Comparison of ENCODE assay signal across 14 cellular contexts in the genomic region with DNA sequence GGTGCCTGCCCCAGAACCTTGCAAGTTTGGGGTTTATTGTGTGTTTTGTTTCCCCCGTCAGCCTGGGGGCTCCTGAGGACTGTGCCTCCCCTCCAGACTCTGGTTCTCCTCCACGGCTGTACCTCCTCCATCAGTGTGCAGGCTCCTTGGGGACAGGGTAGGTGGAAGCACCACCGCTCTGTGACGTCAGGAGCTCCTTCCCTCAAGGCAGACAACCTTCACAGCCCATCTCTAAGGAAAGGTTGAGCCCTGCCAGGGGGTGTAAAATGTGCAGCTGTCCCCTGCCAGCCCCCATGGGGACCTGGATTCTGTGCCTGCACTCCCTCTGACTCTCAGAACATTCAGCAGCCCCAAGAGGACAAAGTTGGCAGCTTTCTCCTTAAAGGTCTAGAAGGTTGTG. TPM values are rescaled to one million over a fixed set of nuclear protein-coding genes. Genes with fewer than 3 reads are reported as not detected.
DNase-seq lines count a peak whose midpoint lies in the region; ATAC-seq, FAIRE-seq and TF ChIP-seq lines count a peak whose summit lies in the region.
"Had no signal": no experiment of that assay in that cellular context is flagged by ENCODE, and none has a peak within 500 bp of the region (broad histone marks: within the 10 kb centered on the region; RNA-seq: fewer than 3 reads in every experiment).

No MANE protein-coding gene starts in this region.

- H3K79me2 ChIP-seq in astrocyte (ENCODE audit: insufficient read depth, low read length) (no peaks in the 10 kb centered on the region), osteoblast (ENCODE audit: insufficient read depth, low read length) (peaks cover 10% of the 10 kb centered on the region), mammary epithelial cell (ENCODE audit: insufficient read depth, low read length) (no peaks in the 10 kb centered on the region)

- no peak for DNase-seq in astrocyte (ENCODE audit: low read depth)
- no peak for DNase-seq in Right ventricle myocardium superior
- DNase-seq in osteoblast (ENCODE audit: insufficient read length, low spot score, missing footprints), result no peak
- DNase-seq in tibial nerve (ENCODE audit: low spot score in 2 of 2), result no peak
- no peak for DNase-seq in NCI-H2196 treated with DMSO at 0.1 percent for 48 hours (lab: John Stamatoyannopoulos, UW; ENCODE audit: unreplicated experiment)
- no peak for DNase-seq in mammary epithelial cell
- DNase-seq in NCI-H187 treated with DMSO at 0.1 percent for 48 hours (lab: John Stamatoyannopoulos, UW), result no peak
- DNase-seq: Caco-2, dermis blood vessel endothelial cell, NCI-H146, NCI-H774 had no signal

- H3K4me1 ChIP-seq in astrocyte (ENCODE audit: insufficient read depth, low read length), result peaks cover 38% of the 10 kb centered on the region
- H3K4me1 ChIP-seq in osteoblast (ENCODE audit: insufficient read depth, low read length), result peaks cover 58% of the 10 kb centered on the region
- peaks cover 0 to 66% (median 20%) of the 10 kb centered on the region in 4 donors for H3K4me1 ChIP-seq in tibial nerve
- peaks cover 10% of the 10 kb centered on the region for H3K4me1 ChIP-seq in mammary epithelial cell (ENCODE audit: insufficient read depth, low read length)
- H3K4me1 ChIP-seq: Caco-2 had no signal

- H3K27me3 Mint-ChIP-seq in astrocyte (ENCODE audit: low read depth, unreplicated experiment), result peaks cover 17% of the 10 kb centered on the region

- H3K9ac ChIP-seq in astrocyte (ENCODE audit: low read length) (peak overlapping the region; percentile 8), mammary epithelial cell (ENCODE audit: insufficient read depth, low read length) (no peak overlapping the region)

- H3K36me3 Mint-ChIP-seq in astrocyte (ENCODE audit: low read depth, unreplicated experiment), result no peaks in the 10 kb centered on the region

- TF ChIP-seq CTCF in astrocyte (IDR thresholded peaks at IDR 0.05; ENCODE audit: insufficient read depth, low read depth, low read length) (no peak), osteoblast (IDR thresholded peaks at IDR 0.05; ENCODE audit: extremely low read depth, low read depth, low read length) (no peak), tibial nerve (IDR thresholded peaks at IDR 0.05) (no peak), mammary epithelial cell (conservative IDR thresholded peaks at IDR 0.05 in 1 of 2, IDR thresholded peaks at IDR 0.05 in 1 of 2; ENCODE audit: extremely low read depth in 1 of 2, insufficient read depth in 1 of 2, low read depth in 1 of 2, low read length in 2 of 2) (no peak)

- peak overlapping the region; percentile 66 for H3K27ac Mint-ChIP-seq in astrocyte (ENCODE audit: unreplicated experiment)

- H4K20me1 ChIP-seq in astrocyte (ENCODE audit: insufficient read depth, low read length), result no peaks in the 10 kb centered on the region
- no peaks in the 10 kb centered on the region for H4K20me1 ChIP-seq in osteoblast (ENCODE audit: insufficient read depth, low read length)
- H4K20me1 ChIP-seq in mammary epithelial cell (ENCODE audit: insufficient read depth, low read length), result no peaks in the 10 kb centered on the region

- H3K27me3 ChIP-seq in astrocyte (ENCODE audit: insufficient read depth, low read length), result no peaks in the 10 kb centered on the region
- no peaks in the 10 kb centered on the region for H3K27me3 ChIP-seq in osteoblast (ENCODE audit: insufficient read depth, low read length)
- H3K27me3 ChIP-seq in tibial nerve, result no peaks in the 10 kb centered on the region
- no peaks in the 10 kb centered on the region for H3K27me3 ChIP-seq in mammary epithelial cell (ENCODE audit: insufficient read depth, low read length)

- no peak overlapping the region for H3K27ac ChIP-seq in astrocyte (ENCODE audit: low read depth, low read length)
- H3K27ac ChIP-seq in osteoblast (ENCODE audit: low read depth, low read length), result peak overlapping the region; percentile 97
- H3K27ac ChIP-seq in tibial nerve, result peak overlapping the region; percentile 64 to 86 (median 74)
- no peak overlapping the region for H3K27ac ChIP-seq in mammary epithelial cell (ENCODE audit: insufficient read depth, low read depth, low read length)

- H3K9me3 ChIP-seq in astrocyte (ENCODE audit: insufficient read depth, low read depth, low read length) (no peaks in the 10 kb centered on the region), osteoblast (ENCODE audit: low read depth, low read length) (no peaks in the 10 kb centered on the region), tibial nerve (no peaks in the 10 kb centered on the region), mammary epithelial cell (replicated peaks; ENCODE audit: insufficient read depth, low read length) (no peaks in the 10 kb centered on the region)
- H3K9me3 ChIP-seq: Caco-2 had no signal

- no peak overlapping the region for H3K4me3 ChIP-seq in astrocyte (ENCODE audit: insufficient read depth, low read depth, low read length)
- H3K4me3 ChIP-seq in osteoblast (ENCODE audit: insufficient read depth, low read length), result peak overlapping the region; percentile 71
- peak overlapping the region in 1 of 4 donors; percentile 37 for H3K4me3 ChIP-seq in tibial nerve
- H3K4me3 ChIP-seq in mammary epithelial cell (replicated peaks in 1 of 3; ENCODE audit: insufficient read depth in 1 of 3, low read depth in 2 of 3, low read length in 3 of 3), result no peak overlapping the region

- H3K4me1 Mint-ChIP-seq in astrocyte (ENCODE audit: low read depth, unreplicated experiment), result peaks cover 30% of the 10 kb centered on the region

- CTCF ChIA-PET in mammary epithelial cell (lab: Charles Lee; ENCODE audit: low non-redundant PET), result no interaction called here

- no TSS peak for BruUV-seq in mammary epithelial cell (replicated peaks; lab: Mats Ljungman, UMichigan)

- 29 to 30% methylated on average over 4 of the region's 4 CpGs for WGBS in tibial nerve, 2 donors
- WGBS in mammary epithelial cell (ENCODE audit: low coverage, missing lambda C conversion rate), result 43% methylated on average over 4 of the region's 4 CpGs

- no peak for TF ChIP-seq POLR2A in tibial nerve (IDR thresholded peaks at IDR 0.05)

- intact Hi-C loops in Right ventricle myocardium superior (cut with DNase I), result no loop called here
- intact Hi-C loops in mammary epithelial cell (cut with micrococcal nuclease), result no loop called here

- dilution Hi-C loops in mammary epithelial cell (cut with HindIII; ENCODE audit: low sequenced_read_pairs), result no loop called here

- FAIRE-seq in astrocyte (lab: Jason Lieb, UNC), result no peak

- H3K36me3 ChIP-seq in astrocyte (ENCODE audit: insufficient read depth, low read length) (no peaks in the 10 kb centered on the region), osteoblast (ENCODE audit: insufficient read depth, low read length) (no peaks in the 10 kb centered on the region), tibial nerve (no peaks in the 10 kb centered on the region), mammary epithelial cell (ENCODE audit: insufficient read depth, low read length) (no peaks in the 10 kb centered on the region)

- no peak for TF ChIP-seq EP300 in tibial nerve (IDR thresholded peaks at IDR 0.05)

- in situ Hi-C loops in mammary epithelial cell (cut with MboI; ENCODE audit: low sequenced_read_pairs in 2 of 2), result no loop called here

- peak; percentile 7 for ATAC-seq in Right ventricle myocardium superior (ENCODE audit: poor library complexity)
- ATAC-seq in GM18511 (IDR thresholded peaks at IDR 0.05; ENCODE audit: unreplicated experiment), result no peak

- H2AFZ ChIP-seq in astrocyte (ENCODE audit: low read depth, low read length) (peak overlapping the region; percentile 39), osteoblast (ENCODE audit: low read length) (peak overlapping the region; percentile 78), mammary epithelial cell (ENCODE audit: low read depth, low read length) (no peak overlapping the region)

- H3K4me2 ChIP-seq in astrocyte (ENCODE audit: low read length) (no peak overlapping the region), osteoblast (ENCODE audit: insufficient read depth, low read length) (peak overlapping the region; percentile 84), mammary epithelial cell (ENCODE audit: insufficient read depth, low read depth, low read length) (no peak overlapping the region)

- peaks cover 4% of the 10 kb centered on the region for H3K9me3 Mint-ChIP-seq in astrocyte (ENCODE audit: unreplicated experiment)

- H3K4me3 Mint-ChIP-seq in astrocyte (ENCODE audit: unreplicated experiment), result no peak overlapping the region

RNA-seq across cellular contexts. Expression of gene HSPB7, which starts 0.5 kb away (rescaled TPM):
- total RNA-seq in astrocyte, result 0.45 and 0.55 TPM in 2 replicates
- 3,577 TPM for total RNA-seq in Right ventricle myocardium superior
- 4.1 and 6.9 TPM in 2 replicates for total RNA-seq in osteoblast
- 10 to 100 TPM; 10.4 to 42.6 (median 27.6) TPM for total RNA-seq in tibial nerve
- under 1 TPM in 1 of 2 donors, not detected in 1; 0.17 TPM for total RNA-seq in mammary epithelial cell
- not detected for polyA plus RNA-seq in mammary epithelial cell
- polyA minus RNA-seq in mammary epithelial cell, result not detected
- total RNA-seq: Caco-2, dermis blood vessel endothelial cell, HT-29, lung microvascular endothelial cell had no signal

RNA-seq across cellular contexts. Expression of gene CLCNKA, which starts 3.5 kb away (rescaled TPM):
- total RNA-seq in astrocyte (0.16 TPM in 1 of 2 replicates, not detected in the other), Right ventricle myocardium superior (0.35 TPM), osteoblast (not detected in 2 replicates), tibial nerve (not detected), mammary epithelial cell (not detected)
- polyA plus RNA-seq in mammary epithelial cell, result not detected
- not detected for polyA minus RNA-seq in mammary epithelial cell
- total RNA-seq: Caco-2, dermis blood vessel endothelial cell, HT-29, lung microvascular endothelial cell had no signal

RNA-seq across cellular contexts. Expression of gene SRARP, which starts 14.3 kb away (rescaled TPM):
- total RNA-seq in astrocyte (not detected in 2 replicates), Right ventricle myocardium superior (0.59 TPM), osteoblast (not detected in 2 replicates), tibial nerve (under 1 TPM in 2 of 4 donors, not detected in 2; 0.39 to 0.90 TPM), mammary epithelial cell (not detected)
- not detected for polyA plus RNA-seq in mammary epithelial cell
- not detected for polyA minus RNA-seq in mammary epithelial cell
- total RNA-seq: HT-29 had no signal

RNA-seq across cellular contexts. Expression of gene CLCNKB, which starts 25.3 kb away (rescaled TPM):
- 0.36 and 0.64 TPM in 2 replicates for total RNA-seq in astrocyte
- total RNA-seq in Right ventricle myocardium superior, result 2.5 TPM
- 0.29 and 0.36 TPM in 2 replicates for total RNA-seq in osteoblast
- total RNA-seq in tibial nerve, result 1 to 10 TPM in 1 of 4 donors, under 1 TPM in 2, not detected in 1; 0.39 to 3.1 (median 0.44) TPM
- total RNA-seq in mammary epithelial cell, result not detected
- 0.02 TPM for polyA plus RNA-seq in mammary epithelial cell
- polyA minus RNA-seq in mammary epithelial cell, result not detected
- total RNA-seq: Caco-2, HT-29, lung microvascular endothelial cell had no signal

RNA-seq across cellular contexts. Expression of gene ZBTB17, which starts 42.4 kb away (rescaled TPM):
- total RNA-seq in astrocyte, result 28.1 and 28.8 TPM in 2 replicates
- 21.2 TPM for total RNA-seq in Right ventricle myocardium superior
- total RNA-seq in osteoblast, result 25.0 and 29.7 TPM in 2 replicates
- total RNA-seq in tibial nerve, result 10 to 100 TPM; 34.5 to 85.2 (median 52.4) TPM
- 10 to 100 TPM; 26.2 to 36.6 TPM for total RNA-seq in mammary epithelial cell
- 25.2 TPM for polyA plus RNA-seq in mammary epithelial cell
- polyA minus RNA-seq in mammary epithelial cell, result 13.7 TPM

Comparison
In these comparisons a context has a peak if more than half of its experiments do, and no peak if none do; other contexts are left out.
1. H3K27ac ChIP-seq: peak in osteoblast (single experiment) and tibial nerve (4 of 4); none in astrocyte (single experiment) and mammary epithelial cell (single experiment).
2. RNA of gene HSPB7, which starts 0.5 kb away (total RNA-seq): 3,577 TPM in Right ventricle myocardium superior (single experiment); 10.4 to 42.6 TPM in tibial nerve, 4.1 to 6.9 TPM in osteoblast, 0.45 to 0.55 TPM in astrocyte and 0.17 TPM in mammary epithelial cell; every median in the first group is over 10 times any median in the second.